26 cellular contexts compared by ENCODE assay signal in genomic region chr6:80142586-80142985, GRCh38. TPM values are rescaled to one million over a fixed set of nuclear protein-coding genes. Genes with fewer than 3 reads are reported as not detected.
DNase-seq lines count a peak whose midpoint lies in the region; ATAC-seq, FAIRE-seq and TF ChIP-seq lines count a peak whose summit lies in the region.
"Had no signal": no experiment of that assay in that cellular context is flagged by ENCODE, and none has a peak within 500 bp of the region (broad histone marks: within the 10 kb centered on the region; RNA-seq: fewer than 3 reads in every experiment).

No MANE protein-coding gene starts in this region.

- H3K36me3 ChIP-seq in HCT116 (ENCODE audit: control insufficient read depth in 1 of 2, insufficient read depth in 2 of 2, low read length in 2 of 2) (no peaks in the 10 kb centered on the region), ascending aorta (no peaks in the 10 kb centered on the region), stomach (peaks cover 0 to 7% (median 1%) of the 10 kb centered on the region in 4 donors)
- H3K36me3 ChIP-seq: gastroesophageal sphincter, transverse colon had no signal

- RAD21 ChIA-PET in HCT116 (lab: Charles Lee; ENCODE audit: low non-redundant PET in 1 of 2, low total read pairs in 2 of 2, uncharacterized antibody in 2 of 2, unreplicated experiment in 2 of 2), result no interaction called here

- no peak for TF ChIP-seq POLR2A in HCT116 (IDR thresholded peaks at IDR 0.05; ENCODE audit: borderline replicate concordance, extremely low read depth, insufficient read depth, insufficient read length)
- TF ChIP-seq POLR2A in stomach (IDR thresholded peaks at IDR 0.05), result no peak

- H3K27me3 ChIP-seq in HCT116 (ENCODE audit: insufficient read depth, low read length), result no peaks in the 10 kb centered on the region
- H3K27me3 ChIP-seq in ascending aorta, result no peaks in the 10 kb centered on the region
- no peaks in the 10 kb centered on the region for H3K27me3 ChIP-seq in stomach
- H3K27me3 ChIP-seq: gastroesophageal sphincter, transverse colon had no signal

- no peak overlapping the region for H3K4me3 ChIP-seq in HCT116 (replicated peaks in 1 of 2; ENCODE audit: low read depth in 1 of 2, low read length in 2 of 2)
- no peak overlapping the region for H3K4me3 ChIP-seq in ascending aorta
- H3K4me3 ChIP-seq in fibroblast of mammary gland (ENCODE audit: control insufficient read depth, low read depth, low read length), result no peak overlapping the region
- H3K4me3 ChIP-seq in stomach, result no peak overlapping the region
- H3K4me3 ChIP-seq: gastroesophageal sphincter, smooth muscle cell, transverse colon had no signal

- H2AFZ ChIP-seq in HCT116 (ENCODE audit: low read depth, low read length, poor library complexity, severe bottlenecking), result no peak overlapping the region

- no peaks in the 10 kb centered on the region for H3K9me2 ChIP-seq in HCT116 (ENCODE audit: insufficient read depth)

- TF ChIP-seq RAD21 in HCT116 (IDR thresholded peaks at IDR 0.05; ENCODE audit: low read depth), result no peak

- H3K4me2 ChIP-seq in HCT116 (ENCODE audit: low read length), result peak overlapping the region; percentile 51; the same call in 1 of the 2 replicates
- H3K4me2 ChIP-seq: smooth muscle cell had no signal

- CTCF ChIA-PET in HCT116 (lab: Charles Lee), result no interaction called here

- no peaks in the 10 kb centered on the region for H3K79me2 ChIP-seq in HCT116 (ENCODE audit: insufficient read depth, low read length)

- ATAC-seq in HCT116 (no peak), GM21390 (IDR thresholded peaks at IDR 0.05; ENCODE audit: unreplicated experiment) (no peak)
- ATAC-seq: activated naive CD8-positive, alpha-beta T cell treated with anti-CD3 and anti-CD28 coated beads, Interleukin-2, amount 50 U/mL, for 24 hours; activated T-cell treated with anti-CD3 and anti-CD28 coated beads, Interleukin-2, amount 50 U/mL, for 4 hours; WTC11 had no signal

- H3K4me1 ChIP-seq in HCT116 (ENCODE audit: control insufficient read depth in 1 of 2, insufficient read depth in 2 of 2, low read length in 2 of 2) (peaks cover 19 to 20% of the 10 kb centered on the region in 2 experiments), ascending aorta (peaks cover 5 to 26% of the 10 kb centered on the region in 2 donors), stomach (peaks cover 6 to 30% (median 17%) of the 10 kb centered on the region in 4 donors)

- POLR2A ChIA-PET in HCT116 (lab: Charles Lee), result no interaction called here

- 45 to 91% (median 69%) methylated on average over 1 of the region's 1 CpG for WGBS in stomach, 5 donors

- intact Hi-C loops in HCT116 (cut with micrococcal nuclease), result no loop called here
- intact Hi-C loops in ascending aorta (cut with DNase I), result loop anchor here (2.0 kb wide), 1 partner anchor 36 kb away; the partner anchor contains the start of gene BCKDHB
- intact Hi-C loops in stomach (cut with DNase I; ENCODE audit: low total_unique reads), result no loop called here

- FAIRE-seq in RCC 7860 (lab: Jason Lieb, UNC), result no peak
- FAIRE-seq: GM18507 had no signal

- TF ChIP-seq CTCF in HCT116 (IDR thresholded peaks at IDR 0.05 in 2 of 3, conservative IDR thresholded peaks at IDR 0.05 in 1 of 3; ENCODE audit: borderline replicate concordance in 1 of 3, insufficient read depth in 1 of 3, low read depth in 2 of 3, low read length in 2 of 3) (no peak), ascending aorta (IDR thresholded peaks at IDR 0.05) (no peak), fibroblast of mammary gland (conservative IDR thresholded peaks at IDR 0.05; ENCODE audit: control insufficient read depth, insufficient read depth, low read depth, low read length) (no peak), stomach (IDR thresholded peaks at IDR 0.05) (no peak)

- DNase-seq in HCT116 (ENCODE audit: low read depth, low spot score), result no peak
- no peak for DNase-seq in ascending aorta (ENCODE audit: low spot score in 2 of 2)
- peak; percentile 16 for DNase-seq in fibroblast of mammary gland (ENCODE audit: low read depth)
- no peak for DNase-seq in stomach
- DNase-seq in RCC 7860 (ENCODE audit: low spot score), result no peak
- no peak for DNase-seq in DMS53 treated with DMSO at 0.1 percent for 48 hours (lab: John Stamatoyannopoulos, UW; ENCODE audit: unreplicated experiment)
- DNase-seq: activated CD4-positive, alpha-beta T cell treated with anti-CD3 and anti-CD28 coated beads, Interleukin-2, amount 10 ng/mL, durations not matched to agents 7 days and 5 days; activated naive CD8-positive, alpha-beta T cell treated with anti-CD3 and anti-CD28 coated beads, Interleukin-2, amount 50 U/mL, for 24 hours; activated T-cell treated with anti-CD3 and anti-CD28 coated beads, Interleukin-2, amount 50 U/mL, for 4 hours; DND-41; effector memory CD4-positive, alpha-beta T cell; erythroblast; hypothalamus; immature natural killer cell; Karpas-422; naive B cell; NCI-H1694 treated with DMSO at 0.1 percent for 48 hours; stimulated activated CD4-positive, alpha-beta T cell treated with anti-CD3 and anti-CD28 coated beads, Interleukin-1b, Interleukin-23, amount 100 ng/mL, for 48 hours; stimulated activated CD8-positive, alpha-beta memory T cell treated with anti-CD3 and anti-CD28 coated beads, Interleukin-4, amount 100 ng/mL, for 48 hours; T-helper 9 cell; transverse colon had no signal

- H3K27ac ChIP-seq in HCT116 (ENCODE audit: low read depth, low read length), result no peak overlapping the region
- H3K27ac ChIP-seq in ascending aorta, result peak overlapping the region; percentile 51 to 74
- peak overlapping the region in 4 of 5 donors; percentile 3 to 43 (median 14) for H3K27ac ChIP-seq in stomach

- no TSS peak for BruUV-seq in HCT116 (replicated peaks; lab: Mats Ljungman, UMichigan)

- H4K20me1 ChIP-seq in HCT116 (ENCODE audit: insufficient read depth), result no peaks in the 10 kb centered on the region

- H3K9ac ChIP-seq in HCT116 (ENCODE audit: low read length), result no peak overlapping the region

- no peak for TF ChIP-seq EP300 in stomach (IDR thresholded peaks at IDR 0.05)

- H3K9me3 ChIP-seq in HCT116 (ENCODE audit: control insufficient read depth in 1 of 2, insufficient read depth in 1 of 2, low read depth in 1 of 2, low read length in 2 of 2), result no peaks in the 10 kb centered on the region
- no peaks in the 10 kb centered on the region for H3K9me3 ChIP-seq in ascending aorta
- H3K9me3 ChIP-seq in stomach, result no peaks in the 10 kb centered on the region
- H3K9me3 ChIP-seq: gastroesophageal sphincter, transverse colon had no signal

TF ChIP-seq in HCT116, 20 proteins besides CTCF, POLR2A, EP300 and RAD21:
- no peak for TF ChIP-seq ZBTB33 (IDR thresholded peaks at IDR 0.05; ENCODE audit: extremely low read depth, insufficient replicate concordance, low read length)
- TF ChIP-seq EZH2 (IDR thresholded peaks at IDR 0.05), result no peak
- no peak for TF ChIP-seq TCF7L2 (IDR thresholded peaks at IDR 0.05; ENCODE audit: borderline replicate concordance, extremely low read depth, insufficient read depth, insufficient read length)
- no peak for TF ChIP-seq JUND (IDR thresholded peaks at IDR 0.05)
- no peak for TF ChIP-seq ZNF274 (IDR thresholded peaks at IDR 0.05; ENCODE audit: low read depth, low read length)
- no peak for TF ChIP-seq EGR1 (IDR thresholded peaks at IDR 0.05; ENCODE audit: low read depth)

RNA-seq across cellular contexts. Expression of gene BCKDHB, which starts 36.1 kb away (rescaled TPM):
- total RNA-seq in HCT116 (2021; ENCODE audit: unreplicated experiment), result 11.2 TPM
- polyA plus RNA-seq in HCT116 (2012), result 3.1 and 3.3 TPM in 2 replicates
- 14.3 TPM for total RNA-seq in ascending aorta
- 10 to 100 TPM; 16.7 to 44.6 (median 26.3) TPM for total RNA-seq in stomach
- 10 to 100 TPM in 2 of 3 donors, 1 to 10 TPM in 1; 7.8 to 16.5 (median 13.1) TPM for polyA plus RNA-seq in stomach
